In the genomic region with DNA sequence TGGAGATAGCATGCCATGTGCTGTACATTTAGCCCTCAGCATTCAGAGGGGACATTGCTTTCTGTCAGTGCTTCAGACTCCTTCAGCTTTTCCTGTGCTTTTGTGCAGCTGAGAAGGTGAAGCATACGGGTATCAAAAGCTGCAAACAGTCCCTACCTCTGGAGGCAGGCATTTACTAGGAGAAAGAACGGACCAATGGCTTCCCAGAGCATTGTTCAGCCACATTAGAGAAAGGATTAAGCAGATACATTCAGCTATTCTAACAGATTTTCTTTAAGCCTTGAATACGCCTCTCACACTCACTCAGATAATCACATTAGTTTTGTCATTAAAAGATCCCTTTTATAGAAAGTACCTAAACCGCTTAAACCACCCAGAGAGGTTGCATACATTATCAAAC, we compare ENCODE assay signal across 23 cellular contexts.
A peak's percentile ranks its signal among the peaks of the same experiment; 100 is the strongest.
DNase-seq lines count a peak whose midpoint lies in the region; TF ChIP-seq lines count a peak whose summit lies in the region.
"Had no signal": no experiment of that assay in that cellular context is flagged by ENCODE, and none has a peak within 500 bp of the region (broad histone marks: within the 10 kb centered on the region; RNA-seq: fewer than 3 reads in every experiment).

No MANE protein-coding gene starts in this region.

- no peaks in the 10 kb centered on the region for H3K9me2 ChIP-seq in OCI-LY7 (ENCODE audit: insufficient read depth, low read length)

- no peak overlapping the region for H3K9ac ChIP-seq in H9 (ENCODE audit: extremely low read depth, insufficient read length, low read length)
- H3K9ac ChIP-seq: BLaER1 treated with 17β-estradiol and CSF1 and Interleukin-3, amounts not matched to agents 10 nM and 100 nM; KMS-11 had no signal

- H3K23ac ChIP-seq in H9 (ENCODE audit: insufficient read length, low read depth, low read length): no peak overlapping the region

- H3K9me3 Mint-ChIP-seq in H9 (no peaks in the 10 kb centered on the region), mesothelial cell of epicardium (no peaks in the 10 kb centered on the region)
- H3K9me3 Mint-ChIP-seq: CD4-positive, alpha-beta memory T cell had no signal

- no peak overlapping the region for H3K18ac ChIP-seq in H9 (ENCODE audit: insufficient read length, low read depth, low read length)

- H3K4me1 ChIP-seq in H9 (ENCODE audit: insufficient read depth, low read length) (peaks cover 4% of the 10 kb centered on the region; the same call in 1 of the 2 replicates), ectodermal cell (ENCODE audit: control insufficient read depth, insufficient read depth, low read length) (peaks cover 32% of the 10 kb centered on the region), neuron (ENCODE audit: insufficient read depth, low read length) (peaks cover 6% of the 10 kb centered on the region), ascending aorta (no peaks in the 10 kb centered on the region), OCI-LY7 (ENCODE audit: insufficient read depth, low read length, poor library complexity, severe bottlenecking) (no peaks in the 10 kb centered on the region)
- H3K4me1 ChIP-seq: BLaER1 treated with 17β-estradiol and CSF1 and Interleukin-3, amounts not matched to agents 10 nM and 100 nM; SJSA1 had no signal

- H4K5ac ChIP-seq in H9 (ENCODE audit: insufficient read length, low read depth, low read length): no peak overlapping the region

- H3K27me3 ChIP-seq in H9 (ENCODE audit: insufficient read depth, low read length) (no peaks in the 10 kb centered on the region), ectodermal cell (ENCODE audit: control insufficient read depth, insufficient read depth, low read length, poor library complexity, severe bottlenecking) (no peaks in the 10 kb centered on the region), neuron (ENCODE audit: insufficient read depth, low read length) (no peaks in the 10 kb centered on the region), ascending aorta (no peaks in the 10 kb centered on the region)
- H3K27me3 ChIP-seq: BLaER1 treated with 17β-estradiol and CSF1 and Interleukin-3, amounts not matched to agents 10 nM and 100 nM; SJSA1 had no signal

- H3K27ac Mint-ChIP-seq in H9: peak overlapping the region; percentile 19 to 95 (median 68); a peak in 4 of 7 replicates
- no peak overlapping the region for H3K27ac Mint-ChIP-seq in mesothelial cell of epicardium
- H3K27ac Mint-ChIP-seq: CD4-positive, alpha-beta memory T cell had no signal

- no peak overlapping the region for H4K8ac ChIP-seq in H9 (replicated peaks; ENCODE audit: insufficient read length, low read depth, low read length)

- H3K23me2 ChIP-seq in H9 (ENCODE audit: insufficient read length, low read depth, low read length, poor library complexity, severe bottlenecking): no peaks in the 10 kb centered on the region

- no TSS peak for BruUV-seq in OCI-LY7 (replicated peaks; lab: Mats Ljungman, UMichigan)

- H4K91ac ChIP-seq in H9 (ENCODE audit: insufficient read length, low read depth, low read length): no peak overlapping the region

- H2AFZ ChIP-seq in H9 (ENCODE audit: low read length) (no peak overlapping the region), neuron (ENCODE audit: low read depth, low read length) (peak overlapping the region; percentile 6), OCI-LY7 (ENCODE audit: low read length) (no peak overlapping the region)

- no peak overlapping the region for H2BK12ac ChIP-seq in H9 (ENCODE audit: insufficient read length, low read depth, low read length)

- H2BK120ac ChIP-seq in H9 (ENCODE audit: low read depth, low read length, poor library complexity, severe bottlenecking): no peak overlapping the region

- H3T11ph ChIP-seq in H9 (ENCODE audit: low read length): no peak overlapping the region

- POLR2A ChIA-PET in OCI-LY7 (lab: Charles Lee): no interaction called here

- H3K9me3 ChIP-seq in H9 (ENCODE audit: control insufficient read depth, low read depth, low read length): no peaks in the 10 kb centered on the region
- H3K9me3 ChIP-seq in ectodermal cell (ENCODE audit: control insufficient read depth, low read length): no peaks in the 10 kb centered on the region
- H3K9me3 ChIP-seq in neuron (ENCODE audit: low read length): no peaks in the 10 kb centered on the region
- H3K9me3 ChIP-seq in ascending aorta: no peaks in the 10 kb centered on the region
- no peaks in the 10 kb centered on the region for H3K9me3 ChIP-seq in OCI-LY7 (ENCODE audit: low read length)
- H3K9me3 ChIP-seq: BLaER1 treated with 17β-estradiol and CSF1 and Interleukin-3, amounts not matched to agents 10 nM and 100 nM; Caco-2; SJSA1 had no signal

- no peak overlapping the region for H3K4ac ChIP-seq in H9 (ENCODE audit: low read depth, low read length)

- CTCF ChIA-PET in OCI-LY7 (lab: Charles Lee; ENCODE audit: unreplicated experiment): no interaction called here

- no peak overlapping the region for H3K56ac ChIP-seq in H9 (ENCODE audit: insufficient read length, low read depth, low read length)

- H3K4me2 ChIP-seq in H9 (ENCODE audit: insufficient read depth, insufficient read length, low read length) (no peak overlapping the region), OCI-LY7 (ENCODE audit: low read length) (no peak overlapping the region)
- H3K4me2 ChIP-seq: BLaER1 treated with 17β-estradiol and CSF1 and Interleukin-3, amounts not matched to agents 10 nM and 100 nM; KMS-11 had no signal

- H3K4me1 Mint-ChIP-seq in H9 (peaks cover 23 to 32% of the 10 kb centered on the region in 2 experiments), mesothelial cell of epicardium (peaks cover 12% of the 10 kb centered on the region)
- H3K4me1 Mint-ChIP-seq: CD4-positive, alpha-beta memory T cell had no signal

- H4K20me1 ChIP-seq in H9 (ENCODE audit: control insufficient read depth, insufficient read depth, insufficient read length) (no peaks in the 10 kb centered on the region), OCI-LY7 (ENCODE audit: insufficient read depth, low read length) (no peaks in the 10 kb centered on the region)
- H4K20me1 ChIP-seq: BLaER1 treated with 17β-estradiol and CSF1 and Interleukin-3, amounts not matched to agents 10 nM and 100 nM had no signal

- no peak overlapping the region for H3K14ac ChIP-seq in H9 (ENCODE audit: insufficient read depth, low read length)

- intact Hi-C loops in ascending aorta (cut with DNase I): no loop called here
- intact Hi-C loops in OCI-LY7 (cut with micrococcal nuclease; ENCODE audit: unreplicated experiment): no loop called here

- no peak overlapping the region for H3K4me3 ChIP-seq in ectodermal cell (ENCODE audit: insufficient read depth, low read depth, low read length)
- no peak overlapping the region for H3K4me3 ChIP-seq in neuron (ENCODE audit: low read length)
- H3K4me3 ChIP-seq in ascending aorta: no peak overlapping the region
- H3K4me3 ChIP-seq in OCI-LY7 (ENCODE audit: low read depth, low read length, poor library complexity, severe bottlenecking): no peak overlapping the region
- H3K4me3 ChIP-seq: BLaER1 treated with 17β-estradiol and CSF1 and Interleukin-3, amounts not matched to agents 10 nM and 100 nM; SJSA1 had no signal

- TF ChIP-seq CTCF in H9 (conservative IDR thresholded peaks at IDR 0.05): no peak
- no peak for TF ChIP-seq CTCF in ascending aorta (IDR thresholded peaks at IDR 0.05)
- no peak for TF ChIP-seq CTCF in OCI-LY7 (conservative IDR thresholded peaks at IDR 0.05; ENCODE audit: low read length)
- no peak for TF ChIP-seq CTCF in mesothelial cell of epicardium (IDR thresholded peaks at IDR 0.05; ENCODE audit: unreplicated experiment)

- no peak overlapping the region for H2BK5ac ChIP-seq in H9 (ENCODE audit: insufficient read length, low read length)

- H2AK5ac ChIP-seq in H9 (ENCODE audit: insufficient read length, low read length): no peak overlapping the region

- no peaks in the 10 kb centered on the region for H3K36me3 Mint-ChIP-seq in H9 (ENCODE audit: insufficient read depth in 1 of 3, low read depth in 3 of 3)
- H3K36me3 Mint-ChIP-seq in mesothelial cell of epicardium: no peaks in the 10 kb centered on the region
- H3K36me3 Mint-ChIP-seq: CD4-positive, alpha-beta memory T cell had no signal

- no peak overlapping the region for H3K27ac ChIP-seq in H9 (ENCODE audit: insufficient read length, low read depth, low read length)
- peak overlapping the region; percentile 76 for H3K27ac ChIP-seq in ectodermal cell (ENCODE audit: insufficient read depth, low read depth, low read length, poor library complexity, severe bottlenecking)
- H3K27ac ChIP-seq in ascending aorta: no peak overlapping the region
- no peak overlapping the region for H3K27ac ChIP-seq in OCI-LY7 (ENCODE audit: low read depth, low read length, poor library complexity, severe bottlenecking)
- H3K27ac ChIP-seq: BLaER1 treated with 17β-estradiol and CSF1 and Interleukin-3, amounts not matched to agents 10 nM and 100 nM; KMS-11; SJSA1 had no signal

- DNase-seq in H9 (no peak), NCI-H82 treated with DMSO at 0.1 percent for 48 hours (lab: John Stamatoyannopoulos, UW; ENCODE audit: unreplicated experiment) (peak; percentile 77), ascending aorta (ENCODE audit: low spot score in 2 of 2) (no peak), OCI-LY7 (ENCODE audit: low spot score) (no peak), mesothelial cell of epicardium (ENCODE audit: low spot score in 2 of 2, unreplicated experiment in 2 of 2) (no peak)
- DNase-seq in stimulated activated CD4-positive, alpha-beta T cell treated with anti-CD3 and anti-CD28 coated beads, Interleukin-4, amount 100 ng/mL, for 1 hour: no peak
- DNase-seq: ACHN; Caco-2; CD4-positive, alpha-beta memory T cell; DMS53; GDM1; IMR-90; NCI-H1105; NCI-H2029 treated with DMSO at 0.1 percent for 48 hours; NCI-H2171 treated with DMSO at 0.1 percent for 48 hours; NCI-H526 treated with DMSO at 0.1 percent for 48 hours; NK-92 treated with Interleukin-12 subunit alpha and Interleukin-12 subunit beta, amount 100 ng/mL, for 24 hours; T-helper 1 cell had no signal

- no peaks in the 10 kb centered on the region for H3K79me1 ChIP-seq in H9 (ENCODE audit: insufficient read depth, low read depth, low read length, poor library complexity, severe bottlenecking)

- no CpG with 5 or more reads among the region's 4 CpGs for WGBS in H9 (ENCODE audit: extremely low coverage, insufficient read length, low lambda C conversion rate)
- 24 to 42% methylated on average over 4 of the region's 4 CpGs for WGBS in ectodermal cell, 2 experiments

- no peak overlapping the region for H2BK15ac ChIP-seq in H9 (ENCODE audit: low read depth, low read length)

- no peak overlapping the region for H3K4me3 Mint-ChIP-seq in H9
- H3K4me3 Mint-ChIP-seq in mesothelial cell of epicardium: no peak overlapping the region
- H3K4me3 Mint-ChIP-seq: CD4-positive, alpha-beta memory T cell had no signal

- H2BK20ac ChIP-seq in H9 (ENCODE audit: low read depth, low read length, poor library complexity, severe bottlenecking): no peak overlapping the region

- H3K79me2 ChIP-seq in H9 (ENCODE audit: insufficient read depth, low read length): no peaks in the 10 kb centered on the region
- no peaks in the 10 kb centered on the region for H3K79me2 ChIP-seq in OCI-LY7 (ENCODE audit: insufficient read depth, low read depth, low read length)

- H3K36me3 ChIP-seq in ectodermal cell (ENCODE audit: control insufficient read depth, insufficient read depth, low read length) (no peaks in the 10 kb centered on the region), neuron (ENCODE audit: insufficient read depth, low read length) (no peaks in the 10 kb centered on the region), ascending aorta (no peaks in the 10 kb centered on the region), OCI-LY7 (ENCODE audit: insufficient read depth, low read length) (no peaks in the 10 kb centered on the region)
- H3K36me3 ChIP-seq: BLaER1 treated with 17β-estradiol and CSF1 and Interleukin-3, amounts not matched to agents 10 nM and 100 nM; SJSA1 had no signal

- H3K27me3 Mint-ChIP-seq in H9 (ENCODE audit: low read depth): no peaks in the 10 kb centered on the region
- peaks cover 41% of the 10 kb centered on the region for H3K27me3 Mint-ChIP-seq in mesothelial cell of epicardium (ENCODE audit: low read depth)
